In genomic region chr6:31270788-31271640, GRCh38 we compare ENCODE assay signal across 8 cellular contexts. TPM values are rescaled to one million over a fixed set of nuclear protein-coding genes. Genes with fewer than 3 reads are reported as not detected.
DNase-seq lines count a peak whose midpoint lies in the region; ATAC-seq and TF ChIP-seq lines count a peak whose summit lies in the region.

No MANE protein-coding gene starts in this region.

- H3K9me3 ChIP-seq in KOPT-K1 (ENCODE audit: insufficient read depth, low read length, poor library complexity, severe bottlenecking) (no peaks in the 10 kb centered on the region), esophagus (ENCODE audit: control insufficient read depth in 2 of 2, insufficient read depth in 1 of 2, low read depth in 1 of 2, low read length in 1 of 2) (no peaks in the 10 kb centered on the region), suprapubic skin (no peaks in the 10 kb centered on the region)
- no peaks in the 10 kb centered on the region for H3K9me3 ChIP-seq in naive thymus-derived CD4-positive, alpha-beta T cell (ENCODE audit: control insufficient read depth in 2 of 3, low read length in 3 of 3)

- H3K27me3 Mint-ChIP-seq in activated CD8-positive, alpha-beta memory T cell treated with anti-CD3 and anti-CD28 coated beads, Interleukin-2, amount 10 ng/mL, durations not matched to agents 7 days and 5 days, result peaks cover 4% of the 10 kb centered on the region
- H3K27me3 Mint-ChIP-seq in naive thymus-derived CD4-positive, alpha-beta T cell, result peaks cover 0 to 11% (median 0%) of the 10 kb centered on the region in 5 donors

- ATAC-seq in GM18517 (IDR thresholded peaks at IDR 0.05; ENCODE audit: unreplicated experiment) (peak; percentile 34), GM21367 (IDR thresholded peaks at IDR 0.05; ENCODE audit: unreplicated experiment) (no peak)
- peak; percentile 43 for ATAC-seq in activated CD8-positive, alpha-beta memory T cell treated with anti-CD3 and anti-CD28 coated beads, Interleukin-2, amount 10 ng/mL, durations not matched to agents 7 days and 5 days
- peak; percentile 45 for ATAC-seq in naive thymus-derived CD4-positive, alpha-beta T cell

- peak overlapping the region; percentile 98 for H3K4me3 Mint-ChIP-seq in activated CD8-positive, alpha-beta memory T cell treated with anti-CD3 and anti-CD28 coated beads, Interleukin-2, amount 10 ng/mL, durations not matched to agents 7 days and 5 days
- H3K4me3 Mint-ChIP-seq in naive thymus-derived CD4-positive, alpha-beta T cell, result peak overlapping the region; percentile 89 to 100 (median 94)

- peak; percentile 90 for DNase-seq in activated CD8-positive, alpha-beta memory T cell treated with anti-CD3 and anti-CD28 coated beads, Interleukin-2, amount 10 ng/mL, durations not matched to agents 7 days and 5 days
- peak in 8 of 9 donors; percentile 40 to 72 (median 48) for DNase-seq in naive thymus-derived CD4-positive, alpha-beta T cell
- peak; percentile 85 for DNase-seq in suprapubic skin (ENCODE audit: low spot score in 2 of 2)

- H3K4me3 ChIP-seq in esophagus (ENCODE audit: low read depth in 1 of 2, low read length in 2 of 2) (peak overlapping the region; percentile 63 to 96), suprapubic skin (peak overlapping the region; percentile 72)
- H3K4me3 ChIP-seq in naive thymus-derived CD4-positive, alpha-beta T cell (ENCODE audit: low read length), result peak overlapping the region; percentile 83

- no peaks in the 10 kb centered on the region for H3K9me3 Mint-ChIP-seq in activated CD8-positive, alpha-beta memory T cell treated with anti-CD3 and anti-CD28 coated beads, Interleukin-2, amount 10 ng/mL, durations not matched to agents 7 days and 5 days (ENCODE audit: low read depth)
- peaks cover 0 to 5% (median 0%) of the 10 kb centered on the region in 11 donors for H3K9me3 Mint-ChIP-seq in naive thymus-derived CD4-positive, alpha-beta T cell

- H3K36me3 ChIP-seq in KOPT-K1 (ENCODE audit: insufficient read depth, low read length) (peaks cover 38% of the 10 kb centered on the region), esophagus (ENCODE audit: control insufficient read depth in 2 of 2, insufficient read depth in 2 of 2, low read length in 1 of 2) (peaks cover 0 to 26% of the 10 kb centered on the region in 2 donors), suprapubic skin (no peaks in the 10 kb centered on the region)
- peaks cover 7 to 33% (median 33%) of the 10 kb centered on the region in 3 experiments for H3K36me3 ChIP-seq in naive thymus-derived CD4-positive, alpha-beta T cell (ENCODE audit: control insufficient read depth in 2 of 3, insufficient read depth in 3 of 3, low read length in 3 of 3)

- 4 to 9% methylated on average over 39 to 62 of the region's 62 CpGs for WGBS in esophagus, 2 donors
- 17% methylated on average over 18 of the region's 62 CpGs for WGBS in suprapubic skin

- TF ChIP-seq CTCF in 22Rv1 (IDR thresholded peaks at IDR 0.05) (no peak), suprapubic skin (IDR thresholded peaks at IDR 0.05) (no peak)

- H3K4me1 Mint-ChIP-seq in activated CD8-positive, alpha-beta memory T cell treated with anti-CD3 and anti-CD28 coated beads, Interleukin-2, amount 10 ng/mL, durations not matched to agents 7 days and 5 days, result peaks cover 46% of the 10 kb centered on the region
- peaks cover 53 to 70% (median 63%) of the 10 kb centered on the region in 7 donors for H3K4me1 Mint-ChIP-seq in naive thymus-derived CD4-positive, alpha-beta T cell

- H3K36me3 Mint-ChIP-seq in activated CD8-positive, alpha-beta memory T cell treated with anti-CD3 and anti-CD28 coated beads, Interleukin-2, amount 10 ng/mL, durations not matched to agents 7 days and 5 days, result peaks cover 51% of the 10 kb centered on the region
- H3K36me3 Mint-ChIP-seq in naive thymus-derived CD4-positive, alpha-beta T cell, result peaks cover 7 to 48% (median 42%) of the 10 kb centered on the region in 5 donors

- H3K27ac ChIP-seq in 22Rv1, result peak overlapping the region; percentile 23; the same call in 1 of the 2 replicates
- H3K27ac ChIP-seq in KOPT-K1 (ENCODE audit: low read depth, low read length, poor library complexity, severe bottlenecking), result peak overlapping the region; percentile 96
- peak overlapping the region; percentile 94 to 98 for H3K27ac ChIP-seq in esophagus (ENCODE audit: low read depth in 2 of 2, low read length in 1 of 2)
- H3K27ac ChIP-seq in naive thymus-derived CD4-positive, alpha-beta T cell (ENCODE audit: low read depth, low read length), result peak overlapping the region; percentile 99
- peak overlapping the region; percentile 95 for H3K27ac ChIP-seq in suprapubic skin

- TF ChIP-seq EP300 in suprapubic skin (IDR thresholded peaks at IDR 0.05), result no peak

- H3K4me1 ChIP-seq in esophagus (ENCODE audit: control insufficient read depth in 2 of 2, insufficient read depth in 2 of 2, low read length in 1 of 2) (peaks cover 0 to 13% of the 10 kb centered on the region in 2 donors), suprapubic skin (peaks cover 7% of the 10 kb centered on the region)
- H3K4me1 ChIP-seq in naive thymus-derived CD4-positive, alpha-beta T cell (ENCODE audit: control insufficient read depth in 2 of 2, insufficient read depth in 2 of 2, low read length in 2 of 2), result peaks cover 25 to 41% of the 10 kb centered on the region in 2 donors

- intact Hi-C loops in naive thymus-derived CD4-positive, alpha-beta T cell (cut with micrococcal nuclease), result loop anchor here (5.0 to 10.0 kb wide), 2 partner anchors 194 to 554 kb away; partner anchors contain the start of gene MDC1 (in 1 of the 2)

- TF ChIP-seq POLR2A in suprapubic skin (IDR thresholded peaks at IDR 0.05), result no peak

- peak overlapping the region; percentile 100 for H3K27ac Mint-ChIP-seq in activated CD8-positive, alpha-beta memory T cell treated with anti-CD3 and anti-CD28 coated beads, Interleukin-2, amount 10 ng/mL, durations not matched to agents 7 days and 5 days
- H3K27ac Mint-ChIP-seq in naive thymus-derived CD4-positive, alpha-beta T cell, result peak overlapping the region; percentile 99 to 100 (median 100)

- POLR2A ChIA-PET in naive thymus-derived CD4-positive, alpha-beta T cell (lab: Charles Lee), result interaction anchor here (0.9 to 4.0 kb wide), 7 partner anchors 10 to 88 kb away, joined by 3 to 35 read pairs (median 23); no protein-coding TSS in a partner anchor

- H3K27me3 ChIP-seq in esophagus (ENCODE audit: control insufficient read depth in 1 of 2, insufficient read depth in 2 of 2, low read length in 2 of 2) (no peaks in the 10 kb centered on the region), suprapubic skin (no peaks in the 10 kb centered on the region)
- no peaks in the 10 kb centered on the region for H3K27me3 ChIP-seq in naive thymus-derived CD4-positive, alpha-beta T cell (ENCODE audit: control insufficient read depth in 2 of 2, insufficient read depth in 2 of 2, low read length in 2 of 2)

- CTCF ChIA-PET in activated CD8-positive, alpha-beta memory T cell treated with anti-CD3 and anti-CD28 coated beads, Interleukin-2, amount 10 ng/mL, durations not matched to agents 7 days and 5 days (lab: Charles Lee), result interaction anchor here (1.4 kb wide), 1 partner anchor 96 kb away, joined by 4 read pairs; no protein-coding TSS in a partner anchor
- CTCF ChIA-PET in naive thymus-derived CD4-positive, alpha-beta T cell (lab: Charles Lee), result no interaction called here

RNA-seq across cellular contexts. Expression of gene HLA-C, which starts 0.9 kb away (rescaled TPM):
- total RNA-seq in activated CD8-positive, alpha-beta memory T cell treated with anti-CD3 and anti-CD28 coated beads, Interleukin-2, amount 10 ng/mL, durations not matched to agents 7 days and 5 days, result 1,000 to 10,000 TPM; 1,097 to 1,393 TPM
- polyA plus RNA-seq in esophagus, result 100 to 1,000 TPM; 104 to 121 TPM
- total RNA-seq in naive thymus-derived CD4-positive, alpha-beta T cell, result 1,000 to 10,000 TPM; 1,349 to 2,513 (median 1,489) TPM
- polyA plus RNA-seq in naive thymus-derived CD4-positive, alpha-beta T cell, result 1,000 to 10,000 TPM; 2,614 to 2,874 TPM
- 100 to 1,000 TPM; 106 to 510 (median 336) TPM for total RNA-seq in suprapubic skin

Comparison
In these comparisons a context has a peak if more than half of its experiments do, and no peak if none do; other contexts are left out.
1. H3K27ac ChIP-seq: peak in every context shown above with its lines; median percentile 99 in naive thymus-derived CD4-positive, alpha-beta T cell; 96 in KOPT-K1; 96 in esophagus; 95 in suprapubic skin; 23 in 22Rv1.